ENCODE assay signal across 26 cellular contexts in the genomic region with DNA sequence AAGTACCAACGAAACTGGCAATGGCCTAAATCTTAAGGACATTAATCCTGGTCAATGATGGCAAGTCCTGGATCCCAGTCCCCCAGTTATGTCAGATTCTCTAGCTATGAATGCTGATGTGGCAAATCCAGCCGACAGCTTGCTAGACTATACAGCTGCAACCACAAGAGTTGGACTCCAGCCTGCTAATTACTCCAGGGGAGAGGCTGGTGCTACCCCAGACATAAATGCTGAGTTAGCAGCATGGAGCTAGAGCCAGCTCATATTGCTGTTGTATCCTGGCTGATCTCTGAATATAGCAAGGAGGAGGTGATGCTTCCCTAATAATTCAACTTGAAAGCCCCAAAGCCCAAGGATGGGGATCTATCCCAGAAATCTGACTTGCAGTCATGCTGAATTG.
"Had no signal": no experiment of that assay in that cellular context is flagged by ENCODE, and none has a peak within 500 bp of the region (broad histone marks: within the 10 kb centered on the region; RNA-seq: fewer than 3 reads in every experiment).

No MANE protein-coding gene starts in this region.

- H3K4me3 Mint-ChIP-seq: activated naive CD8-positive, alpha-beta T cell treated with anti-CD3 and anti-CD28 coated beads for 36 hours; effector memory CD8-positive, alpha-beta T cell; mesothelial cell of epicardium; naive B cell had no signal

- H3K9me3 Mint-ChIP-seq: activated naive CD8-positive, alpha-beta T cell treated with anti-CD3 and anti-CD28 coated beads for 36 hours; mesothelial cell of epicardium; naive B cell had no signal

- H3K4me1 ChIP-seq: adrenal gland, gastrocnemius medialis, spleen had no signal

- H3K27me3 Mint-ChIP-seq: activated naive CD8-positive, alpha-beta T cell treated with anti-CD3 and anti-CD28 coated beads for 36 hours; effector memory CD8-positive, alpha-beta T cell had no signal

- H3K27ac ChIP-seq: adrenal gland, brain microvascular endothelial cell, coronary artery, dorsolateral prefrontal cortex, gastrocnemius medialis, ovary, spleen, tibial nerve, VCaP had no signal

- H3K27ac Mint-ChIP-seq: activated naive CD8-positive, alpha-beta T cell treated with anti-CD3 and anti-CD28 coated beads for 36 hours; effector memory CD8-positive, alpha-beta T cell; mesothelial cell of epicardium; naive B cell; progenitor cell of endocrine pancreas had no signal

- H3K9me3 ChIP-seq: adrenal gland, gastrocnemius medialis, ovary, spleen, tibial nerve had no signal

- H3K4me3 ChIP-seq: adrenal gland, coronary artery, dorsolateral prefrontal cortex, gastrocnemius medialis, ovary, spleen, tibial nerve had no signal

- DNase-seq: activated CD4-positive, alpha-beta T cell treated with anti-CD3 and anti-CD28 coated beads for 48 hours; activated CD4-positive, alpha-beta T cell treated with anti-CD3 and anti-CD28 coated beads, Interleukin-2, amount 50 U/mL, for 48 hours; activated CD8-positive, alpha-beta memory T cell treated with anti-CD3 and anti-CD28 coated beads for 24 hours; activated effector memory CD4-positive, alpha-beta T cell treated with Interleukin-2 at 50 U/mL for 16 hours; activated naive CD4-positive, alpha-beta T cell treated with Interleukin-2 at 50 U/mL for 16 hours; activated naive CD8-positive, alpha-beta T cell treated with anti-CD3 and anti-CD28 coated beads for 36 hours; adrenal gland; brain microvascular endothelial cell; dorsolateral prefrontal cortex; effector memory CD8-positive, alpha-beta T cell; erythroblast; gastrocnemius medialis; glutamatergic neuron; islet precursor cell; left ventricle myocardium superior; naive B cell; ovary; spleen; stimulated activated CD4-positive, alpha-beta T cell treated with anti-CD3 and anti-CD28 coated beads, Interleukin-2, amount 100 ng/mL, for 48 hours; stimulated activated naive CD4-positive, alpha-beta T cell treated with Interleukin-2 at 50 U/mL for 16 hours had no signal

- H3K4me1 Mint-ChIP-seq: activated naive CD8-positive, alpha-beta T cell treated with anti-CD3 and anti-CD28 coated beads for 36 hours; naive B cell had no signal

- H3K27me3 ChIP-seq: adrenal gland, brain microvascular endothelial cell, dorsolateral prefrontal cortex, gastrocnemius medialis, ovary, spleen, tibial nerve had no signal

- H3K36me3 ChIP-seq: adrenal gland, brain microvascular endothelial cell, gastrocnemius medialis, ovary, spleen, tibial nerve had no signal

- ATAC-seq: activated CD4-positive, CD25-positive, alpha-beta regulatory T cell treated with anti-CD3 and anti-CD28 coated beads, Interleukin-2, amount 50 U/mL, for 24 hours; effector memory CD8-positive, alpha-beta T cell; gastrocnemius medialis; left ventricle myocardium superior had no signal

- H3K36me3 Mint-ChIP-seq: activated naive CD8-positive, alpha-beta T cell treated with anti-CD3 and anti-CD28 coated beads for 36 hours; mesothelial cell of epicardium; naive B cell had no signal
